In the genomic region with DNA sequence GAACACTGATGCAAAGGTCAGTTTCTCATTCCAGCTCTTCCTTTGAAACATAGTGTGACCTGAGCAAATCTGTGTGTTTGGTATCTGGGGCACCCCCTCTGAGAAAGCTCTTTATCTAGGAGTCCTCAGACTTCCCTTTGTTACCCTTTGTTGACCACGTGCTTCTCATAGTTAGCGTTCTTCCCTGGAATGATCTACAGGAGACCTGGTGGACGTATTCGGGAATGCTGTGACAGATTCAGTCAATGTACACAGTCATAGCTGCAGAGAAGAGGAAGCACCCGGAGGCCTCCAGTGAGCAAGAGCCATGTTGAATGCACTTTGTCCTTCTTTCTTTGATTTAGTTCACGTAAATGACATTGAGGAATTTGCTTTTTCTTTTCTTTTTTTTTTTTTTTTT, we compare ENCODE assay signal across 19 cellular contexts. TPM values are rescaled to one million over a fixed set of nuclear protein-coding genes. Genes with fewer than 3 reads are reported as not detected.
DNase-seq lines count a peak whose midpoint lies in the region; ATAC-seq and TF ChIP-seq lines count a peak whose summit lies in the region.
"Had no signal": no experiment of that assay in that cellular context is flagged by ENCODE, and none has a peak within 500 bp of the region (broad histone marks: within the 10 kb centered on the region; RNA-seq: fewer than 3 reads in every experiment).

No MANE protein-coding gene starts in this region.

- ATAC-seq in WTC11 (peak; percentile 68), GM21423 (IDR thresholded peaks at IDR 0.05; ENCODE audit: unreplicated experiment) (no peak)
- ATAC-seq: HCT116 had no signal

- DNase-seq in WTC11 (ENCODE audit: low spot score) (no peak), kidney tubule cell (ENCODE audit: low spot score) (peak; percentile 16), progenitor cell of endocrine pancreas (ENCODE audit: low spot score, unreplicated experiment) (no peak), ureter (ENCODE audit: low spot score) (no peak)
- DNase-seq in activated naive CD4-positive, alpha-beta T cell treated with Interleukin-2 at 50 U/mL for 16 hours, result no peak
- DNase-seq: Calu3; CD4-positive, CD25-positive, alpha-beta regulatory T cell; MV-4-11; NCI-H1417; NCI-H2029; NCI-H2171 treated with DMSO at 0.1 percent for 48 hours; NCI-H510A treated with DMSO at 0.1 percent for 48 hours; NCI-H82; PC-9 had no signal

- no peaks in the 10 kb centered on the region for H3K4me1 ChIP-seq in HUES48 (ENCODE audit: control insufficient read depth, insufficient read depth, low read length)
- H3K4me1 ChIP-seq: SJSA1 had no signal

- H3K36me3 ChIP-seq in HUES48 (ENCODE audit: control insufficient read depth, insufficient read depth, low read length), result no peaks in the 10 kb centered on the region
- H3K36me3 ChIP-seq: SJSA1 had no signal

- H3K9me3 Mint-ChIP-seq in WTC11 (no peaks in the 10 kb centered on the region), progenitor cell of endocrine pancreas (ENCODE audit: low read depth) (no peaks in the 10 kb centered on the region)
- H3K9me3 Mint-ChIP-seq: CD4-positive, CD25-positive, alpha-beta regulatory T cell had no signal

- no peaks in the 10 kb centered on the region for H3K27me3 Mint-ChIP-seq in WTC11 (ENCODE audit: low read depth)
- H3K27me3 Mint-ChIP-seq in progenitor cell of endocrine pancreas, result no peaks in the 10 kb centered on the region

- no peak overlapping the region for H3K9ac ChIP-seq in HUES48 (ENCODE audit: low read depth, low read length)

- H3K4me3 ChIP-seq in HUES48 (ENCODE audit: low read depth, low read length), result no peak overlapping the region
- H3K4me3 ChIP-seq: PC-9, SJSA1 had no signal

- H3K4me3 Mint-ChIP-seq in WTC11 (no peak overlapping the region), progenitor cell of endocrine pancreas (ENCODE audit: low read depth) (no peak overlapping the region)
- H3K4me3 Mint-ChIP-seq: B cell; CD4-positive, CD25-positive, alpha-beta regulatory T cell had no signal

- peak overlapping the region; percentile 46 for H3K27ac ChIP-seq in HUES48 (ENCODE audit: low read depth, low read length)
- H3K27ac ChIP-seq: PC-9, SJSA1 had no signal

- H3K4me1 Mint-ChIP-seq in WTC11 (peaks cover 7% of the 10 kb centered on the region), progenitor cell of endocrine pancreas (ENCODE audit: low read depth) (peaks cover 10% of the 10 kb centered on the region)
- H3K4me1 Mint-ChIP-seq: B cell; CD4-positive, CD25-positive, alpha-beta regulatory T cell had no signal

- H3K36me3 Mint-ChIP-seq in WTC11, result no peaks in the 10 kb centered on the region
- no peaks in the 10 kb centered on the region for H3K36me3 Mint-ChIP-seq in progenitor cell of endocrine pancreas (ENCODE audit: insufficient read depth)
- H3K36me3 Mint-ChIP-seq: CD4-positive, CD25-positive, alpha-beta regulatory T cell had no signal

- POLR2A ChIA-PET in WTC11 (lab: Charles Lee), result interaction anchor here (0.9 to 1.9 kb wide), 2 partner anchors 11 to 155 kb away, joined by 4 to 5 read pairs; no protein-coding TSS in a partner anchor

- no peaks in the 10 kb centered on the region for H3K9me3 ChIP-seq in HUES48 (ENCODE audit: control insufficient read depth, insufficient read depth, low read length)
- H3K9me3 ChIP-seq: SJSA1 had no signal

- CTCF ChIA-PET in WTC11 (lab: Charles Lee), result interaction anchor here (0.6 to 2.7 kb wide), 12 partner anchors 9 to 208 kb away, joined by 3 to 10 read pairs (median 3); no protein-coding TSS in a partner anchor

- peak overlapping the region; percentile 2 for H3K27ac Mint-ChIP-seq in WTC11
- peak overlapping the region; percentile 91 for H3K27ac Mint-ChIP-seq in progenitor cell of endocrine pancreas
- H3K27ac Mint-ChIP-seq: B cell; CD4-positive, CD25-positive, alpha-beta regulatory T cell had no signal

- TF ChIP-seq CTCF in WTC11 (IDR thresholded peaks at IDR 0.05) (no peak), progenitor cell of endocrine pancreas (IDR thresholded peaks at IDR 0.05; ENCODE audit: unreplicated experiment) (no peak)

- H3K27me3 ChIP-seq in HUES48 (ENCODE audit: control insufficient read depth, insufficient read depth, low read length), result no peaks in the 10 kb centered on the region
- H3K27me3 ChIP-seq: SJSA1 had no signal

TF ChIP-seq in WTC11, 78 proteins besides CTCF, POLR2A, EP300 and RAD21:
- TF ChIP-seq ZNF263 (CRISPR knock-in tag; IDR thresholded peaks at IDR 0.05; ENCODE audit: low read depth) (no peak), ZNF396 (CRISPR knock-in tag; IDR thresholded peaks at IDR 0.05; ENCODE audit: borderline replicate concordance) (no peak), NFE2L1 (CRISPR knock-in tag; IDR thresholded peaks at IDR 0.05) (no peak), TEAD4 (CRISPR knock-in tag; IDR thresholded peaks at IDR 0.05) (no peak), JAZF1 (CRISPR knock-in tag; IDR thresholded peaks at IDR 0.05) (no peak), ZNF416 (CRISPR knock-in tag; IDR thresholded peaks at IDR 0.05) (no peak), NR2C2 (CRISPR knock-in tag; IDR thresholded peaks at IDR 0.05) (no peak), ZNF281 (CRISPR knock-in tag; IDR thresholded peaks at IDR 0.05) (no peak), ZNF232 (CRISPR knock-in tag; IDR thresholded peaks at IDR 0.05) (no peak)
- TF ChIP-seq, protein P1, sequence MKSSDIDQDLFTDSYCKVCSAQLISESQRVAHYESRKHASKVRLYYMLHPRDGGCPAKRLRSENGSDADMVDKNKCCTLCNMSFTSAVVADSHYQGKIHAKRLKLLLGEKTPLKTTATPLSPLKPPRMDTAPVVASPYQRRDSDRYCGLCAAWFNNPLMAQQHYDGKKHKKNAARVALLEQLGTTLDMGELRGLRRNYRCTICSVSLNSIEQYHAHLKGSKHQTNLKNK (CRISPR knock-in tag; IDR thresholded peaks at IDR 0.05), result no peak

RNA-seq across cellular contexts. Expression of gene CHMP1B, which starts 10.7 kb away (rescaled TPM):
- total RNA-seq in WTC11 (2021) (34.1 to 37.2 TPM (median 35.5 TPM) in 3 replicates), progenitor cell of endocrine pancreas (48.0 and 48.3 TPM in 2 replicates), ureter (39.2 TPM)
